29 cellular contexts compared by ENCODE assay signal in the genomic region with DNA sequence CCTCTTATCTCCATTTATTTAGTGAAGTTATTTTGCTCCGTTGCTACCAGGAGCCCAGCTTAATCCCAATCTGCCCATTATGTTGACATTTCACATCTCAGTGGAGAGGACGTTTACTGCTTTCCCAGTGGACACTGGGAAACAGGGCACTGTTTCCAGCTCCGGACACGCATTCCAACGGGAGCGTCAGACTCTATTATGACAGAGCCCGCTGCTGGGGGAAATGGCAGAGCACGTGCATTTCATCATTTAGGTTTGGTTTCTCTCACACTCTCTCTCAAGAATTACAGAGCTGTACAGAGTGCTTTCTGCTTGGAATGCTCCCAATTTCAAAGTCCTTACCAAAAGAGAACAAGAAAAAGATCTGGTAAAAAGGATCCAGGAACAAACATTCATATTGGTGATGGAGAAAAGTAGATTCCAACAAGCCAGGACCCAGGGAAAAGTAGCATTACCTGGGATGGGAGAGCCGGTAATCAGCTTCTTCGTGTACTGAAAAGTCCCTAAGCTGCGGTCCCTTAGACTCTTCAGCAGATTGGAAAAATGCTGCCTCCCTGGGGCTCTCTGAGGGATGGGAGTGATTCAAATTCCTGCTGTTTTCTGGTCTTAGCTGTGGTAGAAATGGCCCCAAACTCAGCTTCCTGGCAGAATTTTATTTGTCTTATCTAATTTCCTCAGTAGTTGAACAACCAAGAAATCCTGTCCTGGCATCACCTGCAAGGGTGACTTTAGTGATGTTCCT.
DNase-seq lines count a peak whose midpoint lies in the region; ATAC-seq and TF ChIP-seq lines count a peak whose summit lies in the region.
"Had no signal": no experiment of that assay in that cellular context is flagged by ENCODE, and none has a peak within 500 bp of the region (broad histone marks: within the 10 kb centered on the region; RNA-seq: fewer than 3 reads in every experiment).

No MANE protein-coding gene starts in this region.

- H2AK5ac ChIP-seq in mesendoderm (ENCODE audit: low read length) = no peak overlapping the region

- no peak overlapping the region for H2BK120ac ChIP-seq in mesendoderm (ENCODE audit: low read depth, low read length)

- ATAC-seq in Right ventricle myocardium inferior (peak; percentile 74), GM21390 (IDR thresholded peaks at IDR 0.05; ENCODE audit: unreplicated experiment) (no peak)
- no peak for ATAC-seq in activated T-cell treated with anti-CD3 and anti-CD28 coated beads, Interleukin-2, amount 50 U/mL, for 72 hours (replicated peaks in 1 of 2)
- ATAC-seq: A549; activated CD8-positive, alpha-beta T cell treated with anti-CD3 and anti-CD28 coated beads, Interleukin-2, amount 10 ng/mL, durations not matched to agents 7 days and 5 days; CD8-positive, alpha-beta T cell had no signal

- no peak overlapping the region for H4K8ac ChIP-seq in mesendoderm (ENCODE audit: low read depth, low read length)

- H3K9ac ChIP-seq in mesendoderm (ENCODE audit: low read length) (no peak overlapping the region), stomach smooth muscle (ENCODE audit: low read length in 2 of 2) (no peak overlapping the region)

- peak; percentile 27 for TF ChIP-seq CTCF in chondrocyte (IDR thresholded peaks at IDR 0.05)

- no peak overlapping the region for H3K27ac ChIP-seq in mesendoderm (ENCODE audit: low read depth, low read length)
- H3K27ac ChIP-seq in stomach smooth muscle (ENCODE audit: low read length) = peak overlapping the region; percentile 37
- H3K27ac ChIP-seq: A549, epithelial cell of prostate, RWPE1, skin epidermis, tibial nerve had no signal

- H3K36me3 ChIP-seq in mesendoderm (ENCODE audit: control insufficient read depth, insufficient read depth, low read length) (no peaks in the 10 kb centered on the region), stomach smooth muscle (ENCODE audit: control insufficient read depth in 2 of 2, insufficient read depth in 2 of 2, low read length in 2 of 2) (no peaks in the 10 kb centered on the region)
- H3K36me3 ChIP-seq: heart left ventricle, stomach, tibial nerve had no signal

- H3K36me3 Mint-ChIP-seq in chondrocyte (ENCODE audit: low read depth) = no peaks in the 10 kb centered on the region
- peaks cover 0 to under 1% of the 10 kb centered on the region in 2 donors for H3K36me3 Mint-ChIP-seq in activated T-cell treated with anti-CD3 and anti-CD28 coated beads, Interleukin-2, amount 50 U/mL, for 72 hours (ENCODE audit: insufficient read depth in 2 of 2)
- H3K36me3 Mint-ChIP-seq: CD8-positive, alpha-beta T cell had no signal

- H3K4me2 ChIP-seq in mesendoderm (ENCODE audit: low read length) = no peak overlapping the region
- H3K4me2 ChIP-seq: A549 had no signal

- H3K4me1 ChIP-seq in mesendoderm (ENCODE audit: control insufficient read depth, low read depth, low read length) (no peaks in the 10 kb centered on the region), stomach smooth muscle (ENCODE audit: control insufficient read depth, insufficient read depth, low read length) (no peaks in the 10 kb centered on the region)
- H3K4me1 ChIP-seq: tibial nerve had no signal

- H3K4me3 ChIP-seq in mesendoderm (ENCODE audit: low read length) = no peak overlapping the region
- no peak overlapping the region for H3K4me3 ChIP-seq in stomach smooth muscle (ENCODE audit: low read length in 2 of 2)
- H3K4me3 ChIP-seq: A549, heart left ventricle, skin epidermis, stomach, tibial nerve had no signal

- H3K4ac ChIP-seq in mesendoderm (ENCODE audit: low read depth, low read length) = no peak overlapping the region

- intact Hi-C loops in Right ventricle myocardium inferior (cut with DNase I) (no loop called here), cardiac septum (cut with DNase I) (loop anchor here (5.0 kb wide), 1 partner anchor 137 kb away; a partner anchor contains a TSS)

- H3K4me3 Mint-ChIP-seq in chondrocyte (ENCODE audit: unreplicated experiment) = no peak overlapping the region
- H3K4me3 Mint-ChIP-seq in activated T-cell treated with anti-CD3 and anti-CD28 coated beads, Interleukin-2, amount 50 U/mL, for 72 hours = no peak overlapping the region
- H3K4me3 Mint-ChIP-seq: activated CD8-positive, alpha-beta T cell treated with anti-CD3 and anti-CD28 coated beads, Interleukin-2, amount 10 ng/mL, durations not matched to agents 7 days and 5 days; B cell; CD8-positive, alpha-beta T cell had no signal

- H3K79me1 ChIP-seq in mesendoderm (ENCODE audit: low read length) = no peaks in the 10 kb centered on the region

- no peak overlapping the region for H2BK15ac ChIP-seq in mesendoderm (replicated peaks; ENCODE audit: low read depth)

- no peaks in the 10 kb centered on the region for H3K9me3 ChIP-seq in stomach smooth muscle (ENCODE audit: control insufficient read depth in 2 of 2, low read length in 2 of 2)
- H3K9me3 ChIP-seq: A549, heart left ventricle, stomach, tibial nerve had no signal

- H4K5ac ChIP-seq in mesendoderm (ENCODE audit: low read length) = no peak overlapping the region

- DNase-seq in Right ventricle myocardium inferior (ENCODE audit: missing footprints) (peak; percentile 60), cardiac septum (ENCODE audit: low spot score) (no peak), chondrocyte (ENCODE audit: low spot score) (no peak), mesendoderm (peak; percentile 46)
- DNase-seq in activated T-cell treated with anti-CD3 and anti-CD28 coated beads, Interleukin-2, amount 50 U/mL, for 72 hours = no peak
- DNase-seq in activated CD4-positive, alpha-beta T cell treated with anti-CD3 and anti-CD28 coated beads for 1 hour = no peak
- DNase-seq: activated CD8-positive, alpha-beta T cell treated with anti-CD3 and anti-CD28 coated beads, Interleukin-2, amount 10 ng/mL, durations not matched to agents 7 days and 5 days; activated gamma-delta T cell; CD8-positive, alpha-beta T cell; effector CD4-positive, alpha-beta T cell; EL; foreskin fibroblast; mammary epithelial cell; NCI-H1105; NCI-H187 treated with DMSO at 0.1 percent for 48 hours; NCI-H526 treated with DMSO at 0.1 percent for 48 hours; posterior cingulate gyrus; stimulated activated CD8-positive, alpha-beta memory T cell treated with anti-CD3 and anti-CD28 coated beads, Interleukin-4, amount 100 ng/mL, for 48 hours; stomach; T-helper 2 cell had no signal

- H3K27me3 Mint-ChIP-seq in chondrocyte (ENCODE audit: low read depth) = no peaks in the 10 kb centered on the region
- H3K27me3 Mint-ChIP-seq in activated T-cell treated with anti-CD3 and anti-CD28 coated beads, Interleukin-2, amount 50 U/mL, for 72 hours (ENCODE audit: low read depth) = peaks cover 33% of the 10 kb centered on the region
- H3K27me3 Mint-ChIP-seq: B cell had no signal

- no peaks in the 10 kb centered on the region for H3K9me3 Mint-ChIP-seq in chondrocyte (ENCODE audit: low read depth)
- peaks cover 0 to 3% of the 10 kb centered on the region in 2 donors for H3K9me3 Mint-ChIP-seq in activated T-cell treated with anti-CD3 and anti-CD28 coated beads, Interleukin-2, amount 50 U/mL, for 72 hours
- H3K9me3 Mint-ChIP-seq: CD8-positive, alpha-beta T cell had no signal

- H3K79me2 ChIP-seq in mesendoderm (ENCODE audit: control insufficient read depth, insufficient read depth, low read length) = no peaks in the 10 kb centered on the region

- H3K56ac ChIP-seq in mesendoderm (ENCODE audit: low read length) = no peak overlapping the region

- WGBS in mesendoderm (ENCODE audit: extremely low coverage, insufficient coverage, low lambda C conversion rate) = no CpG with 5 or more reads among the region's 11 CpGs

- H3K27me3 ChIP-seq in mesendoderm (ENCODE audit: insufficient read depth, low read length, poor library complexity) (no peaks in the 10 kb centered on the region), stomach smooth muscle (ENCODE audit: control insufficient read depth in 1 of 2, insufficient read depth in 2 of 2, low read length in 2 of 2) (no peaks in the 10 kb centered on the region)
- H3K27me3 ChIP-seq: heart left ventricle, stomach, tibial nerve had no signal

- no peak overlapping the region for H3K18ac ChIP-seq in mesendoderm (ENCODE audit: low read length)

- H3K23ac ChIP-seq in mesendoderm (ENCODE audit: low read length) = no peak overlapping the region

- no peak overlapping the region for H3K27ac Mint-ChIP-seq in chondrocyte (ENCODE audit: unreplicated experiment)
- no peak overlapping the region for H3K27ac Mint-ChIP-seq in activated T-cell treated with anti-CD3 and anti-CD28 coated beads, Interleukin-2, amount 50 U/mL, for 72 hours
- H3K27ac Mint-ChIP-seq: activated CD8-positive, alpha-beta T cell treated with anti-CD3 and anti-CD28 coated beads, Interleukin-2, amount 10 ng/mL, durations not matched to agents 7 days and 5 days; B cell; CD8-positive, alpha-beta T cell had no signal

- H3K4me1 Mint-ChIP-seq in chondrocyte (ENCODE audit: low read depth) = peaks cover 12% of the 10 kb centered on the region
- H3K4me1 Mint-ChIP-seq in activated T-cell treated with anti-CD3 and anti-CD28 coated beads, Interleukin-2, amount 50 U/mL, for 72 hours (ENCODE audit: low read depth) = no peaks in the 10 kb centered on the region
- H3K4me1 Mint-ChIP-seq: B cell had no signal

- no peak overlapping the region for H2BK5ac ChIP-seq in mesendoderm (ENCODE audit: low read length)

Comparison
In these comparisons a context has a peak if more than half of its experiments do, and no peak if none do; other contexts are left out.
1. DNase-seq: peak in Right ventricle myocardium inferior (single experiment) and mesendoderm (single experiment); none in cardiac septum (single experiment), chondrocyte (single experiment), activated T-cell treated with anti-CD3 and anti-CD28 coated beads, Interleukin-2, amount 50 U/mL, for 72 hours (0 of 2) and activated CD4-positive, alpha-beta T cell treated with anti-CD3 and anti-CD28 coated beads for 1 hour (single experiment).